ENCODE assay signal across 8 cellular contexts in genomic region chr16:85717393-85718152, GRCh38. TPM values are rescaled to one million over a fixed set of nuclear protein-coding genes. Genes with fewer than 3 reads are reported as not detected.
DNase-seq lines count a peak whose midpoint lies in the region; ATAC-seq lines count a peak whose summit lies in the region.

No MANE protein-coding gene starts in this region.

- H3K27me3 Mint-ChIP-seq in activated naive CD8-positive, alpha-beta T cell treated with anti-CD3 and anti-CD28 coated beads for 36 hours = peaks cover 9% of the 10 kb centered on the region

- intact Hi-C loops in Right ventricle myocardium superior (cut with DNase I) = loop anchor here (10.0 kb wide), 2 partner anchors 63 to 443 kb away; no protein-coding TSS in a partner anchor

- no peaks in the 10 kb centered on the region for H3K36me3 Mint-ChIP-seq in activated naive CD8-positive, alpha-beta T cell treated with anti-CD3 and anti-CD28 coated beads for 36 hours

- H3K9me3 Mint-ChIP-seq in activated naive CD8-positive, alpha-beta T cell treated with anti-CD3 and anti-CD28 coated beads for 36 hours = no peaks in the 10 kb centered on the region

- peak; percentile 71 for DNase-seq in DMS53 treated with DMSO at 0.1 percent for 48 hours (lab: John Stamatoyannopoulos, UW; ENCODE audit: unreplicated experiment)
- peak; percentile 54 for DNase-seq in MV-4-11 (lab: John Stamatoyannopoulos, UW)
- DNase-seq in SKM-1 (lab: John Stamatoyannopoulos, UW; ENCODE audit: unreplicated experiment) = peak; percentile 12
- DNase-seq in activated naive CD8-positive, alpha-beta T cell treated with anti-CD3 and anti-CD28 coated beads for 36 hours = peak; percentile 58
- peak; percentile 78 for DNase-seq in Right ventricle myocardium superior
- DNase-seq in pulmonary artery endothelial cell (ENCODE audit: low read depth, low spot score) = peak; percentile 19

- H3K4me1 Mint-ChIP-seq in activated naive CD8-positive, alpha-beta T cell treated with anti-CD3 and anti-CD28 coated beads for 36 hours = peaks cover 17% of the 10 kb centered on the region

- ATAC-seq in Right ventricle myocardium superior (ENCODE audit: poor library complexity) = peak; percentile 82
- no peak for ATAC-seq in HG03097 (IDR thresholded peaks at IDR 0.05; ENCODE audit: low FRiP score, unreplicated experiment)
- ATAC-seq in HG02970 (IDR thresholded peaks at IDR 0.05; ENCODE audit: low FRiP score, unreplicated experiment) = no peak

- H3K4me3 Mint-ChIP-seq in activated naive CD8-positive, alpha-beta T cell treated with anti-CD3 and anti-CD28 coated beads for 36 hours = no peak overlapping the region

- no peak overlapping the region for H3K27ac Mint-ChIP-seq in activated naive CD8-positive, alpha-beta T cell treated with anti-CD3 and anti-CD28 coated beads for 36 hours

RNA-seq across cellular contexts. Expression of gene GINS2, which starts 28.8 kb away (rescaled TPM):
- total RNA-seq in activated naive CD8-positive, alpha-beta T cell treated with anti-CD3 and anti-CD28 coated beads for 36 hours = 10 to 100 TPM; 71.5 to 74.1 TPM
- 0.81 TPM for total RNA-seq in Right ventricle myocardium superior
- total RNA-seq in pulmonary artery endothelial cell = 8.8 and 13.3 TPM in 2 replicates

RNA-seq across cellular contexts. Expression of gene C16orf74, which starts 33.3 kb away (rescaled TPM):
- 1 to 10 TPM; 1.5 to 1.6 TPM for total RNA-seq in activated naive CD8-positive, alpha-beta T cell treated with anti-CD3 and anti-CD28 coated beads for 36 hours
- 2.3 TPM for total RNA-seq in Right ventricle myocardium superior
- total RNA-seq in pulmonary artery endothelial cell = 32.4 and 40.8 TPM in 2 replicates

Comparison
In these comparisons a context has a peak if more than half of its experiments do, and no peak if none do; other contexts are left out.
1. DNase-seq: peak in every context shown above with its lines; median percentile 78 in Right ventricle myocardium superior; 71 in DMS53 treated with DMSO at 0.1 percent for 48 hours; 58 in activated naive CD8-positive, alpha-beta T cell treated with anti-CD3 and anti-CD28 coated beads for 36 hours; 54 in MV-4-11; 19 in pulmonary artery endothelial cell; 12 in SKM-1.
2. RNA of gene C16orf74, which starts 33.3 kb away (total RNA-seq): 32.4 to 40.8 TPM in pulmonary artery endothelial cell; 2.3 TPM in Right ventricle myocardium superior (single experiment) and 1.5 to 1.6 TPM in activated naive CD8-positive, alpha-beta T cell treated with anti-CD3 and anti-CD28 coated beads for 36 hours; every median in the first group is over 10 times any median in the second.